Comparison of ENCODE assay signal across 8 cellular contexts in genomic region chr6:4136354-4136831, GRCh38. TPM values are rescaled to one million over a fixed set of nuclear protein-coding genes. Genes with fewer than 3 reads are reported as not detected.
DNase-seq lines count a peak whose midpoint lies in the region; ATAC-seq and TF ChIP-seq lines count a peak whose summit lies in the region.

No MANE protein-coding gene starts in this region.

- WGBS in heart left ventricle, 4 donors: 15 to 31% (median 18%) methylated on average over 1 of the region's 1 CpG
- WGBS in mesendoderm (ENCODE audit: extremely low coverage, insufficient coverage, low lambda C conversion rate): no CpG with 5 or more reads among the region's 1 CpG
- WGBS in urinary bladder: 16% methylated on average over 1 of the region's 1 CpG

- H3K4me3 ChIP-seq in heart left ventricle (peak overlapping the region; percentile 46 to 97 (median 78)), breast epithelium (peak overlapping the region; percentile 67 to 90 (median 83)), mesendoderm (ENCODE audit: low read length) (peak overlapping the region; percentile 30), urinary bladder (ENCODE audit: low read depth, low read length) (peak overlapping the region; percentile 66)

- intact Hi-C loops in heart left ventricle (cut with DNase I) (loop anchor here in 3 of 10 donors (5.0 to 10.0 kb wide), 3 partner anchors 79 to 114 kb away; a partner anchor contains a TSS), left ventricle myocardium superior (cut with micrococcal nuclease) (no loop called here), breast epithelium (cut with DNase I; ENCODE audit: low total_unique reads) (no loop called here)

- H3K27me3 ChIP-seq in heart left ventricle: no peaks in the 10 kb centered on the region
- H3K27me3 ChIP-seq in breast epithelium: no peaks in the 10 kb centered on the region
- H3K27me3 ChIP-seq in mesendoderm (ENCODE audit: insufficient read depth, low read length, poor library complexity): no peaks in the 10 kb centered on the region

- H3K9me3 ChIP-seq in heart left ventricle (no peaks in the 10 kb centered on the region), breast epithelium (no peaks in the 10 kb centered on the region)

- DNase-seq in heart left ventricle: no peak
- no peak for DNase-seq in left ventricle myocardium superior
- DNase-seq in breast epithelium (ENCODE audit: low spot score in 2 of 2): no peak
- no peak for DNase-seq in mesendoderm
- DNase-seq in NCI-H774 (lab: John Stamatoyannopoulos, UW): no peak

- ATAC-seq in heart left ventricle: no peak
- ATAC-seq in left ventricle myocardium superior: no peak
- ATAC-seq in GM21717 (IDR thresholded peaks at IDR 0.05; ENCODE audit: unreplicated experiment): no peak
- ATAC-seq in GM21390 (IDR thresholded peaks at IDR 0.05; ENCODE audit: unreplicated experiment): no peak

- no peak overlapping the region for H4K8ac ChIP-seq in mesendoderm (ENCODE audit: low read depth, low read length)

- peak overlapping the region; percentile 54 for H3K4me2 ChIP-seq in mesendoderm (ENCODE audit: low read length)

- H3K27ac ChIP-seq in heart left ventricle (peak overlapping the region; percentile 13 to 96 (median 87)), breast epithelium (peak overlapping the region; percentile 82 to 98), mesendoderm (ENCODE audit: low read depth, low read length) (no peak overlapping the region), urinary bladder (ENCODE audit: low read depth) (no peak overlapping the region)

- no peak overlapping the region for H4K5ac ChIP-seq in mesendoderm (ENCODE audit: low read length)

- H3K79me2 ChIP-seq in mesendoderm (ENCODE audit: control insufficient read depth, insufficient read depth, low read length): no peaks in the 10 kb centered on the region

- H3K23ac ChIP-seq in mesendoderm (ENCODE audit: low read length): no peak overlapping the region

- no peak overlapping the region for H2AK5ac ChIP-seq in mesendoderm (ENCODE audit: low read length)

- H3K36me3 ChIP-seq in heart left ventricle (peaks cover 0 to 21% (median 11%) of the 10 kb centered on the region in 9 donors), breast epithelium (no peaks in the 10 kb centered on the region), mesendoderm (ENCODE audit: control insufficient read depth, insufficient read depth, low read length) (no peaks in the 10 kb centered on the region), urinary bladder (ENCODE audit: insufficient read depth) (no peaks in the 10 kb centered on the region)

- H3K4me1 ChIP-seq in heart left ventricle (peaks cover 0 to 31% (median 17%) of the 10 kb centered on the region in 12 donors), breast epithelium (peaks cover 0 to 5% of the 10 kb centered on the region in 2 donors), mesendoderm (ENCODE audit: control insufficient read depth, low read depth, low read length) (no peaks in the 10 kb centered on the region), urinary bladder (ENCODE audit: insufficient read depth) (no peaks in the 10 kb centered on the region)

- TF ChIP-seq CTCF in heart left ventricle (IDR thresholded peaks at IDR 0.05): no peak
- TF ChIP-seq CTCF in breast epithelium (IDR thresholded peaks at IDR 0.05): no peak

- H3K79me1 ChIP-seq in mesendoderm (ENCODE audit: low read length): no peaks in the 10 kb centered on the region

- H3K9ac ChIP-seq in mesendoderm (ENCODE audit: low read length): peak overlapping the region; percentile 67

- H3K56ac ChIP-seq in mesendoderm (ENCODE audit: low read length): peak overlapping the region; percentile 77

- H3K18ac ChIP-seq in mesendoderm (ENCODE audit: low read length): peak overlapping the region; percentile 39

- no peak overlapping the region for H2BK15ac ChIP-seq in mesendoderm (replicated peaks; ENCODE audit: low read depth)

- H3K4ac ChIP-seq in mesendoderm (ENCODE audit: low read depth, low read length): no peak overlapping the region

- TF ChIP-seq POLR2A in heart left ventricle (IDR thresholded peaks at IDR 0.05): no peak
- TF ChIP-seq POLR2A in breast epithelium (IDR thresholded peaks at IDR 0.05): no peak

- no peak overlapping the region for H2BK120ac ChIP-seq in mesendoderm (ENCODE audit: low read depth, low read length)

- no peak overlapping the region for H2BK5ac ChIP-seq in mesendoderm (ENCODE audit: low read length)

RNA-seq across cellular contexts. Expression of gene ECI2, which starts 1.0 kb away (rescaled TPM):
- total RNA-seq in heart left ventricle (100 to 1,000 TPM; 120 to 192 (median 155) TPM), left ventricle myocardium superior (157 TPM), breast epithelium (10 to 100 TPM; 60.6 to 66.9 (median 62.3) TPM), urinary bladder (62.7 TPM)
- polyA plus RNA-seq in heart left ventricle (100 to 1,000 TPM; 130 to 135 TPM), urinary bladder (50.3 TPM)
- 48.6 TPM for polyA plus RNA-seq in mesendoderm (2013, experiment 1 of 2)
- polyA plus RNA-seq in mesendoderm (2013, experiment 2 of 2): 49.8 TPM

RNA-seq across cellular contexts. Expression of gene FAM217A, which starts 57.5 kb away (rescaled TPM):
- total RNA-seq in heart left ventricle (not detected), left ventricle myocardium superior (not detected), breast epithelium (not detected), urinary bladder (not detected)
- polyA plus RNA-seq in heart left ventricle (not detected), urinary bladder (not detected)
- polyA plus RNA-seq in mesendoderm (2013, experiment 1 of 2): 0.03 TPM
- polyA plus RNA-seq in mesendoderm (2013, experiment 2 of 2): 0.03 TPM

Comparison
In these comparisons a context has a peak if more than half of its experiments do, and no peak if none do; other contexts are left out.
1. H3K27ac ChIP-seq: peak in heart left ventricle (12 of 12) and breast epithelium (2 of 2); none in mesendoderm (single experiment) and urinary bladder (single experiment).
2. H3K4me3 ChIP-seq: peak in every context shown above with its lines; median percentile 83 in breast epithelium; 78 in heart left ventricle; 66 in urinary bladder; 30 in mesendoderm.